ENCODE assay signal across 12 cellular contexts in the genomic region with DNA sequence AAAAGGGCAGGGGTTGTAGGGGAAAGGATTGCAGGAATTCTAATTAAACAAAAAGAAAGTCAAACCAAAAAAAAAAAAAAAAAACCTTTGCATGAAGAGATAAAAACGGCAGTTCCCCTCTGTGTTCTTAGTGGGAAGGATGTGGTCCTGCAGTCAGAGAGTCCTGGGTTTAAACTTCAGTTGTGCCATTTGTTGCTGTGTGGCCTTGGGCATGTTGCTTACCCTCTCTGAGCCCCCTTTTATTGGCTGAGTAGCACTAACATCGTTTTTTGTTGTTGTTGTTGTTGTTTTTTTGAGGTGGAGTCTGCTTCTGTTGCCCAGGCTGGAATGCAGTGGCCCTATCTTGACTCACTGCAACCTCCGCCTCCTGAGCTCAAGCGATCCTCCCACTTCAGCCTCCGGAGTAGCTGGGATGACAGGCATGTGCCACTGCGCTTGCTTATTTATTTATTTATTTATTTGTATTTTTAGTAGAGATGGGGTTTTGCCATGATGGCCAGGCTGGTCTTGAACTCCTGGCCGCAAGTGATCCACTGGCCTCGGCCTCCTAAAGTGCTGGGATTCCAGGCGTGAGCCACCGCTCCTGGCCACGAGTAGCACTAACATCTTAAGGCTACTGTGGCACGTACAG.
DNase-seq lines count a peak whose midpoint lies in the region; ATAC-seq and TF ChIP-seq lines count a peak whose summit lies in the region.
"Had no signal": no experiment of that assay in that cellular context is flagged by ENCODE, and none has a peak within 500 bp of the region (broad histone marks: within the 10 kb centered on the region; RNA-seq: fewer than 3 reads in every experiment).

No MANE protein-coding gene starts in this region.

- WGBS in stomach, 5 donors = 79 to 85% (median 81%) methylated on average over 12 of the region's 12 CpGs
- WGBS in heart right ventricle, 2 donors = 79 to 80% methylated on average over 12 of the region's 12 CpGs

- H3K9me3 ChIP-seq in stomach (no peaks in the 10 kb centered on the region), heart right ventricle (no peaks in the 10 kb centered on the region)

- no peaks in the 10 kb centered on the region for H3K4me1 ChIP-seq in stomach
- H3K4me1 ChIP-seq in heart right ventricle = no peaks in the 10 kb centered on the region

- no peak overlapping the region for H3K27ac Mint-ChIP-seq in activated T-cell treated with anti-CD3 and anti-CD28 coated beads, Interleukin-2, amount 50 U/mL, for 72 hours
- peak overlapping the region; percentile 87 for H3K27ac Mint-ChIP-seq in activated naive CD8-positive, alpha-beta T cell

- no peak for TF ChIP-seq EP300 in stomach (IDR thresholded peaks at IDR 0.05)

- H3K36me3 ChIP-seq in stomach = no peaks in the 10 kb centered on the region
- no peaks in the 10 kb centered on the region for H3K36me3 ChIP-seq in heart right ventricle

- peaks cover 34% of the 10 kb centered on the region for H3K4me1 Mint-ChIP-seq in activated T-cell treated with anti-CD3 and anti-CD28 coated beads, Interleukin-2, amount 50 U/mL, for 72 hours (ENCODE audit: low read depth)
- H3K4me1 Mint-ChIP-seq in activated naive CD8-positive, alpha-beta T cell (ENCODE audit: low read depth) = peaks cover 35% of the 10 kb centered on the region

- peaks cover 0 to 9% (median 0%) of the 10 kb centered on the region in 3 donors for H3K27me3 ChIP-seq in stomach
- peaks cover 0 to 17% (median under 1%) of the 10 kb centered on the region in 7 donors for H3K27me3 ChIP-seq in heart right ventricle

- ATAC-seq in activated T-cell treated with anti-CD3 and anti-CD28 coated beads, Interleukin-2, amount 50 U/mL, for 72 hours (replicated peaks in 1 of 2) = no peak
- ATAC-seq in HG02885 (IDR thresholded peaks at IDR 0.05; ENCODE audit: poor library complexity, unreplicated experiment) (peak; percentile 25), heart right ventricle (no peak)

- intact Hi-C loops in stomach (cut with DNase I; ENCODE audit: low total_unique reads) (no loop called here), heart right ventricle (cut with DNase I) (no loop called here)

- H3K27me3 Mint-ChIP-seq in activated T-cell treated with anti-CD3 and anti-CD28 coated beads, Interleukin-2, amount 50 U/mL, for 72 hours (ENCODE audit: low read depth) = no peaks in the 10 kb centered on the region
- no peaks in the 10 kb centered on the region for H3K27me3 Mint-ChIP-seq in activated naive CD8-positive, alpha-beta T cell

- no peak overlapping the region for H3K4me3 Mint-ChIP-seq in activated T-cell treated with anti-CD3 and anti-CD28 coated beads, Interleukin-2, amount 50 U/mL, for 72 hours
- H3K4me3 Mint-ChIP-seq in activated naive CD8-positive, alpha-beta T cell = peak overlapping the region; percentile 55

- no peaks in the 10 kb centered on the region for H3K9me3 Mint-ChIP-seq in activated T-cell treated with anti-CD3 and anti-CD28 coated beads, Interleukin-2, amount 50 U/mL, for 72 hours
- no peaks in the 10 kb centered on the region for H3K9me3 Mint-ChIP-seq in activated naive CD8-positive, alpha-beta T cell (ENCODE audit: low read depth)

- TF ChIP-seq POLR2A in stomach (IDR thresholded peaks at IDR 0.05) = no peak

- DNase-seq in activated T-cell treated with anti-CD3 and anti-CD28 coated beads, Interleukin-2, amount 50 U/mL, for 48 hours = peak; percentile 10 to 13
- DNase-seq in activated T-cell treated with anti-CD3 and anti-CD28 coated beads, Interleukin-2, amount 50 U/mL, for 72 hours = no peak
- DNase-seq in stomach (peak; percentile 19), heart right ventricle (no peak), HUDEP-2 (lab: John Stamatoyannopoulos, UW; ENCODE audit: unreplicated experiment in 76 of 76) (no peak), iPS-NIHi11 (ENCODE audit: low spot score) (no peak)
- DNase-seq: hypothalamus; mesenchymal stem cell; NCI-H187 treated with DMSO at 0.1 percent for 48 hours; stimulated activated CD4-positive, alpha-beta T cell treated with anti-CD3 and anti-CD28 coated beads, Interleukin-4, amount 100 ng/mL, for 4 hours had no signal

- H3K4me3 ChIP-seq in stomach (no peak overlapping the region), heart right ventricle (no peak overlapping the region)

- H3K36me3 Mint-ChIP-seq in activated T-cell treated with anti-CD3 and anti-CD28 coated beads, Interleukin-2, amount 50 U/mL, for 72 hours (ENCODE audit: insufficient read depth in 2 of 2) = peaks cover 0 to 12% of the 10 kb centered on the region in 2 donors
- peaks cover 5% of the 10 kb centered on the region for H3K36me3 Mint-ChIP-seq in activated naive CD8-positive, alpha-beta T cell

- no peak for TF ChIP-seq CTCF in stomach (IDR thresholded peaks at IDR 0.05)
- no peak for TF ChIP-seq CTCF in heart right ventricle (IDR thresholded peaks at IDR 0.05)

- H3K27ac ChIP-seq in stomach (no peak overlapping the region), heart right ventricle (no peak overlapping the region)

Comparison
In these comparisons a context has a peak if more than half of its experiments do, and no peak if none do; other contexts are left out.
1. DNase-seq: peak in activated T-cell treated with anti-CD3 and anti-CD28 coated beads, Interleukin-2, amount 50 U/mL, for 48 hours (2 of 2) and stomach (single experiment); none in activated T-cell treated with anti-CD3 and anti-CD28 coated beads, Interleukin-2, amount 50 U/mL, for 72 hours (0 of 2), heart right ventricle (0 of 2), HUDEP-2 (0 of 76) and iPS-NIHi11 (single experiment).